ENCODE assay signal across 9 cellular contexts in genomic region chr22:19723165-19723989, GRCh38. TPM values are rescaled to one million over a fixed set of nuclear protein-coding genes. Genes with fewer than 3 reads are reported as not detected.
DNase-seq lines count a peak whose midpoint lies in the region; ATAC-seq, FAIRE-seq and TF ChIP-seq lines count a peak whose summit lies in the region.
"Had no signal": no experiment of that assay in that cellular context is flagged by ENCODE, and none has a peak within 500 bp of the region (broad histone marks: within the 10 kb centered on the region; RNA-seq: fewer than 3 reads in every experiment).

GP1BB (plus strand) TSS chr22:19723539; CDS start chr22:19723570, 31 bp downstream.

- WGBS in H1 (ENCODE audit: extremely low coverage in 1 of 2, insufficient coverage in 1 of 2, insufficient read length in 1 of 2, insufficient replicate concordance in 2 of 2, low coverage in 1 of 2, low lambda C conversion rate in 2 of 2, missing lambda C conversion rate in 1 of 2), 2 experiments: 4% methylated on average over 64 of the region's 85 CpGs; no CpG with 5 or more reads in 1 of the 2 experiments

- H3K27me3 Mint-ChIP-seq in neural crest cell (ENCODE audit: low read depth): peaks cover 86% of the 10 kb centered on the region

- H3K27ac ChIP-seq in PC-9 (no peak within 1 kb of the TSS), H1 (ENCODE audit: low read depth, low read length) (no peak within 1 kb of the TSS), kidney (ENCODE audit: low read depth in 2 of 2, low read length in 2 of 2) (no peak within 1 kb of the TSS)

- no peaks in the 10 kb centered on the region for H3K79me1 ChIP-seq in H1 (ENCODE audit: low read depth, low read length)

- no peak within 1 kb of the TSS for H3K56ac ChIP-seq in H1 (replicated peaks; ENCODE audit: insufficient read length, low read depth, low read length)

- peak within 1 kb of the TSS; percentile 62 for H3K4me3 Mint-ChIP-seq in neural crest cell

- peak within 1 kb of the TSS; percentile 51 for H3K9ac ChIP-seq in ES-I3 (ENCODE audit: low read depth, low read length)
- H3K9ac ChIP-seq in H1 (replicated peaks in 1 of 4; ENCODE audit: extremely low read depth in 1 of 4, low read depth in 3 of 4, low read length in 3 of 4): no peak within 1 kb of the TSS; a peak in 2 of 7 replicates
- H3K9ac ChIP-seq in kidney (ENCODE audit: low read length in 2 of 2): no peak within 1 kb of the TSS

- H2BK12ac ChIP-seq in H1 (ENCODE audit: low read depth, low read length): peak within 1 kb of the TSS; percentile 50; the same call in 1 of the 2 replicates

- H3K18ac ChIP-seq in H1 (ENCODE audit: extremely low read depth, low read length): peak within 1 kb of the TSS; percentile 52; the same call in 1 of the 2 replicates

- H3K36me3 Mint-ChIP-seq in neural crest cell (ENCODE audit: low read depth): peaks cover 13% of the 10 kb centered on the region

- intact Hi-C loops in PC-9 (cut with micrococcal nuclease; ENCODE audit: unreplicated experiment): no loop called here
- intact Hi-C loops in kidney (cut with DNase I): no loop called here

- H3K9me3 Mint-ChIP-seq in neural crest cell: no peaks in the 10 kb centered on the region

- no peak within 1 kb of the TSS for H2AK5ac ChIP-seq in H1 (ENCODE audit: low read depth, low read length)

- no peak within 1 kb of the TSS for H3K27ac Mint-ChIP-seq in neural crest cell (ENCODE audit: unreplicated experiment)

- H2AFZ ChIP-seq in PC-9 (no peak within 1 kb of the TSS), H1 (ENCODE audit: low read length) (no peak within 1 kb of the TSS)

- FAIRE-seq in H1 (lab: Jason Lieb, UNC): no peak
- FAIRE-seq in kidney (lab: Jason Lieb, UNC): no peak

- DNase-seq in PC-9 (peak in 1 of 2 experiments; percentile 30), H1 (ENCODE audit: low read depth in 1 of 2, low spot score in 2 of 2) (peak in 1 of 2 experiments; percentile 74), neural crest cell (ENCODE audit: low read depth, low spot score) (no peak), kidney (no peak)

- H2BK5ac ChIP-seq in H1 (ENCODE audit: low read depth, low read length): no peak within 1 kb of the TSS

- no peak within 1 kb of the TSS for H3K14ac ChIP-seq in H1 (ENCODE audit: insufficient read length)

- no peak within 1 kb of the TSS for H3K23ac ChIP-seq in H1 (ENCODE audit: insufficient read length)

- no peak within 1 kb of the TSS; the same call in 1 of the 2 replicates for H2BK15ac ChIP-seq in H1 (ENCODE audit: low read length)

- CTCF ChIA-PET in PC-9 (lab: Charles Lee) (no interaction called here), H1 (lab: Charles Lee; ENCODE audit: partially characterized antibody) (interaction anchor here (0.6 to 3.9 kb wide), 37 partner anchors 7 to 280 kb away, joined by 3 to 17 read pairs (median 3); no protein-coding TSS in a partner anchor)

- no peaks in the 10 kb centered on the region for H3F3A ChIP-seq in PC-9 (ENCODE audit: insufficient read depth, low read depth)

- TF ChIP-seq EP300 in H1 (IDR thresholded peaks at IDR 0.05; ENCODE audit: borderline replicate concordance in 1 of 2, low read depth in 2 of 2, low read length in 2 of 2): no peak

- H3K9me2 ChIP-seq in PC-9 (ENCODE audit: insufficient read depth): no peaks in the 10 kb centered on the region

- TF ChIP-seq RAD21 in H1 (IDR thresholded peaks at IDR 0.05 in 1 of 2, conservative IDR thresholded peaks at IDR 0.05 in 1 of 2; ENCODE audit: low read depth in 2 of 2, low read length in 2 of 2): no peak

- POLR2A ChIA-PET in PC-9 (lab: Charles Lee; ENCODE audit: unreplicated experiment) (no interaction called here), H1 (lab: Charles Lee; ENCODE audit: partially characterized antibody) (interaction anchor here (0.7 to 1.4 kb wide), 8 partner anchors 25 to 96 kb away, joined by 3 to 7 read pairs (median 3); no protein-coding TSS in a partner anchor)

- no peak; the same call in 1 of the 2 replicates for TF ChIP-seq CTCF in PC-9 (conservative IDR thresholded peaks at IDR 0.05)
- TF ChIP-seq CTCF in H1 (IDR thresholded peaks at IDR 0.05; ENCODE audit: control extremely low read depth in 1 of 3, insufficient read depth in 1 of 3, low read depth in 1 of 3, low read length in 3 of 3): peak in 2 of 3 experiments; percentile 22 to 39; a peak in 3 of 4 replicates
- TF ChIP-seq CTCF in neural crest cell (conservative IDR thresholded peaks at IDR 0.05): no peak
- no peak for TF ChIP-seq CTCF in kidney (IDR thresholded peaks at IDR 0.05; ENCODE audit: borderline replicate concordance, extremely low read depth, insufficient read depth)

- no peak within 1 kb of the TSS for H4K5ac ChIP-seq in H1 (ENCODE audit: insufficient read length, low read depth, low read length)

- H3K79me2 ChIP-seq in PC-9 (ENCODE audit: low read depth): no peaks in the 10 kb centered on the region
- no peaks in the 10 kb centered on the region for H3K79me2 ChIP-seq in H1 (ENCODE audit: control insufficient read depth in 1 of 2, insufficient read depth in 2 of 2, low read length in 2 of 2)

- H3K4me1 ChIP-seq in ES-I3 (ENCODE audit: insufficient read depth, low read length) (no peaks in the 10 kb centered on the region; the same call in 1 of the 2 replicates), PC-9 (replicated peaks; ENCODE audit: insufficient read depth) (no peaks in the 10 kb centered on the region), H1 (replicated peaks in 1 of 4; ENCODE audit: control insufficient read depth in 3 of 4, insufficient read depth in 4 of 4, low read length in 3 of 4) (peaks cover 0 to 38% (median 21%) of the 10 kb centered on the region in 4 experiments; a peak in 6 of 7 replicates), kidney (ENCODE audit: control insufficient read depth in 1 of 2, insufficient read depth in 1 of 2, low read depth in 1 of 2, low read length in 2 of 2) (peaks cover 0 to 8% of the 10 kb centered on the region in 2 donors)

- ATAC-seq in GM21526 (IDR thresholded peaks at IDR 0.05; ENCODE audit: low FRiP score, unreplicated experiment) (no peak), GM19397 (IDR thresholded peaks at IDR 0.05; ENCODE audit: unreplicated experiment) (no peak), HG03139 (IDR thresholded peaks at IDR 0.05; ENCODE audit: unreplicated experiment) (no peak)

- TF ChIP-seq POLR2A in H1 (IDR thresholded peaks at IDR 0.05; ENCODE audit: control extremely low read depth in 1 of 2, low read depth in 2 of 2, low read length in 2 of 2): no peak

- H2BK20ac ChIP-seq in H1 (ENCODE audit: low read length): no peak within 1 kb of the TSS

- no peaks in the 10 kb centered on the region for H3K36me3 ChIP-seq in ES-I3 (ENCODE audit: insufficient read depth, low read length)
- no peaks in the 10 kb centered on the region for H3K36me3 ChIP-seq in PC-9 (ENCODE audit: low read depth)
- peaks cover 0 to 5% (median 0%) of the 10 kb centered on the region in 4 experiments; a peak in 1 of 8 replicates for H3K36me3 ChIP-seq in H1 (ENCODE audit: control insufficient read depth in 2 of 4, insufficient read depth in 4 of 4, low read length in 3 of 4)
- no peaks in the 10 kb centered on the region for H3K36me3 ChIP-seq in kidney (ENCODE audit: control insufficient read depth in 1 of 2, insufficient read depth in 2 of 2, low read length in 2 of 2)

- peaks cover 5% of the 10 kb centered on the region for H3K4me1 Mint-ChIP-seq in neural crest cell

- H4K20me1 ChIP-seq in PC-9 (ENCODE audit: insufficient read depth) (no peaks in the 10 kb centered on the region), H1 (replicated peaks in 1 of 2; ENCODE audit: control insufficient read depth in 1 of 2, insufficient read depth in 2 of 2, low read length in 2 of 2) (peaks cover 15 to 32% of the 10 kb centered on the region in 2 experiments)

- H3K27me3 ChIP-seq in PC-9 (ENCODE audit: insufficient read depth, low read depth) (0 out of 2 replicates have a peak, but pooled peaks cover 3% of the 10 kb centered on the region), H1 (replicated peaks in 1 of 4; ENCODE audit: control insufficient read depth in 3 of 4, extremely low read depth in 1 of 4, insufficient read depth in 3 of 4, low read length in 3 of 4) (peaks cover 84 to 100% (median 98%) of the 10 kb centered on the region in 4 experiments)

- H4K8ac ChIP-seq in H1 (ENCODE audit: extremely low read depth, insufficient read depth, low read length): peak within 1 kb of the TSS; percentile 88; the same call in 1 of the 2 replicates

- H3K4me2 ChIP-seq in PC-9: peak within 1 kb of the TSS; percentile 51
- H3K4me2 ChIP-seq in H1 (ENCODE audit: insufficient read depth in 1 of 2, low read depth in 2 of 2, low read length in 2 of 2): peak within 1 kb of the TSS; percentile 74 to 87

- peaks cover 23% of the 10 kb centered on the region; the same call in 1 of the 2 replicates for H3K23me2 ChIP-seq in H1 (ENCODE audit: low read depth, low read length)

- BruUV-seq in PC-9 (replicated peaks; lab: Mats Ljungman, UMichigan): no TSS peak

- H3K4me3 ChIP-seq in PC-9 (peak within 1 kb of the TSS; percentile 3; the same call in 1 of the 2 replicates), H1 (ENCODE audit: extremely low read depth in 1 of 4, insufficient read depth in 2 of 4, low read depth in 3 of 4, low read length in 4 of 4) (peak within 1 kb of the TSS; percentile 9 to 55 (median 38); a peak in 7 of 8 replicates), kidney (ENCODE audit: low read length in 2 of 2) (no peak within 1 kb of the TSS)
- H3K4me3 ChIP-seq: HAP-1 had no signal

- no peak within 1 kb of the TSS for H4K91ac ChIP-seq in H1 (replicated peaks; ENCODE audit: insufficient read length, low read length)

- no peaks in the 10 kb centered on the region for H3K9me3 ChIP-seq in ES-I3 (ENCODE audit: control insufficient read depth, insufficient read depth, low read length)
- H3K9me3 ChIP-seq in PC-9 (ENCODE audit: insufficient read depth, low read depth): no peaks in the 10 kb centered on the region
- H3K9me3 ChIP-seq in H1 (ENCODE audit: insufficient read depth in 2 of 2, low read depth in 1 of 2, low read length in 1 of 2): no peaks in the 10 kb centered on the region; a peak in 1 of 4 replicates
- no peaks in the 10 kb centered on the region for H3K9me3 ChIP-seq in kidney (ENCODE audit: control insufficient read depth in 1 of 2, low read length in 2 of 2)
- H3K9me3 ChIP-seq: HAP-1 had no signal

- no peak within 1 kb of the TSS for H2BK120ac ChIP-seq in H1 (replicated peaks; ENCODE audit: low read depth, low read length)

- H3K4ac ChIP-seq in H1 (replicated peaks; ENCODE audit: insufficient read length, low read depth, low read length): no peak within 1 kb of the TSS

RNA-seq across cellular contexts. Expression of gene GP1BB, which starts in this region (rescaled TPM):
- total RNA-seq in PC-9 (2021) (0.35 and 2.0 TPM in 2 replicates), neural crest cell (4.6 and 4.8 TPM in 2 replicates), kidney (1.9 TPM)
- not detected in 2 replicates for total RNA-seq in H1 (2021; fragmentation: NEBNext Ultra II Directional; extraction: Animal tissue kit (Norgen Biotek cat#: 25700))
- polyA plus RNA-seq in H1 (2011; rRNA removed) (0.36 and 0.66 TPM in 2 replicates), kidney (ENCODE audit: insufficient read depth, low read depth, low replicate concordance) (4.1 TPM)
- 0.27 TPM for polyA plus RNA-seq in H1 (2011; cell fraction: cytosol; rRNA removed)
- 2.4 TPM for polyA plus RNA-seq in H1 (2011; cell fraction: nucleus; rRNA removed)
- 0.38 to 0.69 TPM (median 0.55 TPM) in 3 of 4 replicates, not detected in the other for polyA plus RNA-seq in H1 (2012, experiment 1 of 2)
- not detected for polyA plus RNA-seq in H1 (2012, experiment 2 of 2)
- 0.36 TPM for polyA plus RNA-seq in H1 (2013, experiment 1 of 2)
- polyA plus RNA-seq in H1 (2013, experiment 2 of 2): 0.83 TPM
- polyA minus RNA-seq in H1 (2011; rRNA and poly(A)+ RNA removed): not detected in 2 replicates
- polyA minus RNA-seq in H1 (2011; cell fraction: cytosol; rRNA and poly(A)+ RNA removed): not detected
- 0.60 TPM for polyA minus RNA-seq in H1 (2011; cell fraction: nucleus; rRNA and poly(A)+ RNA removed)

Comparison
In these comparisons a context has a peak if more than half of its experiments do, and no peak if none do; other contexts are left out.
1. H3K4me3 ChIP-seq: peak in PC-9 (single experiment) and H1 (4 of 4); none in kidney (0 of 2).
2. CTCF ChIP-seq: peak in H1 (2 of 3); none in PC-9 (single experiment), neural crest cell (single experiment) and kidney (single experiment).